In genomic region chr5:124080256-124080655, GRCh38 we compare ENCODE assay signal across 18 cellular contexts.
"Had no signal": no experiment of that assay in that cellular context is flagged by ENCODE, and none has a peak within 500 bp of the region (broad histone marks: within the 10 kb centered on the region; RNA-seq: fewer than 3 reads in every experiment).

No MANE protein-coding gene starts in this region.

- FAIRE-seq: astrocyte, endothelial cell of umbilical vein, pancreas had no signal

- DNase-seq: activated CD4-positive, alpha-beta T cell treated with anti-CD3 and anti-CD28 coated beads for 4 hours; activated CD8-positive, alpha-beta memory T cell treated with anti-CD3 and anti-CD28 coated beads, Interleukin-2, amount 50 U/mL, for 48 hours; activated CD8-positive, alpha-beta T cell treated with anti-CD3 and anti-CD28 coated beads for 36 hours; activated naive CD4-positive, alpha-beta T cell; caudate nucleus; colonic mucosa; effector CD4-positive, alpha-beta T cell; kidney glomerular epithelial cell; pancreas; stimulated activated CD4-positive, alpha-beta T cell treated with anti-CD3 and anti-CD28 coated beads, Interleukin-15, amount 100 ng/mL, for 24 hours; stimulated activated CD4-positive, alpha-beta T cell treated with anti-CD3 and anti-CD28 coated beads, Interleukin-4, amount 100 ng/mL, for 24 hours; stimulated activated naive CD8-positive, alpha-beta T cell treated with anti-CD3 and anti-CD28 coated beads, Interleukin-15, amount 100 ng/mL, for 72 hours; testis; upper lobe of right lung; WERI-Rb-1 had no signal

- H3K4me3 ChIP-seq: colonic mucosa, neural progenitor cell, pancreas, testis, upper lobe of right lung had no signal

- H2AFZ ChIP-seq: neural progenitor cell had no signal

- H3K9me3 ChIP-seq: colonic mucosa, testis, upper lobe of right lung had no signal

- H3K4me2 ChIP-seq: neural progenitor cell had no signal

- ATAC-seq: activated CD8-positive, alpha-beta T cell treated with anti-CD3 and anti-CD28 coated beads for 36 hours; pancreas; stimulated activated naive CD8-positive, alpha-beta T cell treated with anti-CD3 and anti-CD28 coated beads, Interleukin-15, amount 100 ng/mL, for 72 hours; upper lobe of right lung had no signal

- H3K36me3 ChIP-seq: colonic mucosa, neural progenitor cell, pancreas, upper lobe of right lung, WERI-Rb-1 had no signal

- H3K27me3 ChIP-seq: colonic mucosa, neural progenitor cell, pancreas, testis, upper lobe of right lung had no signal

- H3K4me1 ChIP-seq: colonic mucosa, pancreas, testis, upper lobe of right lung had no signal

- H3K9ac ChIP-seq: neural progenitor cell had no signal

- H3K27ac ChIP-seq: colonic mucosa, neural progenitor cell, pancreas, testis, upper lobe of right lung, WERI-Rb-1 had no signal
